1 cellular context compared by ENCODE assay signal in genomic region chr3:138935505-138935863, GRCh38.
TF ChIP-seq lines count a peak whose summit lies in the region.

No MANE protein-coding gene starts in this region.

TF ChIP-seq in IMR-90, 13 proteins besides CTCF, POLR2A, EP300 and RAD21 (continued from another document):
- TF ChIP-seq USF2 (IDR thresholded peaks at IDR 0.05; ENCODE audit: low read depth, low read length) (no peak), FOS (IDR thresholded peaks at IDR 0.05; ENCODE audit: low read depth, low read length) (no peak), RCOR1 (IDR thresholded peaks at IDR 0.05; ENCODE audit: insufficient replicate concordance, low read length) (no peak), SMC3 (IDR thresholded peaks at IDR 0.05; ENCODE audit: low read depth, low read length) (no peak), MAZ (IDR thresholded peaks at IDR 0.05; ENCODE audit: borderline replicate concordance, low read depth, low read length) (no peak), CHD1 (IDR thresholded peaks at IDR 0.05; ENCODE audit: low read depth, low read length) (no peak), NFE2L2 (IDR thresholded peaks at IDR 0.05; ENCODE audit: low read depth, low read length) (no peak), RFX5 (IDR thresholded peaks at IDR 0.05; ENCODE audit: low read depth, low read length) (no peak), MXI1 (IDR thresholded peaks at IDR 0.05; ENCODE audit: borderline replicate concordance, low read depth, low read length) (no peak)
- TF ChIP-seq, protein P1, sequence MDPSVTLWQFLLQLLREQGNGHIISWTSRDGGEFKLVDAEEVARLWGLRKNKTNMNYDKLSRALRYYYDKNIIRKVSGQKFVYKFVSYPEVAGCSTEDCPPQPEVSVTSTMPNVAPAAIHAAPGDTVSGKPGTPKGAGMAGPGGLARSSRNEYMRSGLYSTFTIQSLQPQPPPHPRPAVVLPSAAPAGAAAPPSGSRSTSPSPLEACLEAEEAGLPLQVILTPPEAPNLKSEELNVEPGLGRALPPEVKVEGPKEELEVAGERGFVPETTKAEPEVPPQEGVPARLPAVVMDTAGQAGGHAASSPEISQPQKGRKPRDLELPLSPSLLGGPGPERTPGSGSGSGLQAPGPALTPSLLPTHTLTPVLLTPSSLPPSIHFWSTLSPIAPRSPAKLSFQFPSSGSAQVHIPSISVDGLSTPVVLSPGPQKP (IDR thresholded peaks at IDR 0.05; ENCODE audit: borderline replicate concordance, low read depth, low read length): no peak
